Comparison of ENCODE assay signal across 24 cellular contexts in genomic region chr20:62670156-62670555, GRCh38. TPM values are rescaled to one million over a fixed set of nuclear protein-coding genes. Genes with fewer than 3 reads are reported as not detected.
"Had no signal": no experiment of that assay in that cellular context is flagged by ENCODE, and none has a peak within 500 bp of the region (broad histone marks: within the 10 kb centered on the region; RNA-seq: fewer than 3 reads in every experiment).

No MANE protein-coding gene starts in this region.

- H3K27ac Mint-ChIP-seq: activated CD4-positive, alpha-beta memory T cell treated with anti-CD3 and anti-CD28 coated beads for 36 hours; activated CD4-positive, alpha-beta T cell treated with anti-CD3 and anti-CD28 coated beads, Interleukin-2, amount 10 ng/mL, durations not matched to agents 7 days and 5 days; activated T-cell treated with anti-CD3 and anti-CD28 coated beads, Interleukin-2, amount 50 U/mL, for 72 hours had no signal

- H3K4me3 Mint-ChIP-seq: activated CD4-positive, alpha-beta memory T cell treated with anti-CD3 and anti-CD28 coated beads for 36 hours; activated CD4-positive, alpha-beta T cell treated with anti-CD3 and anti-CD28 coated beads, Interleukin-2, amount 10 ng/mL, durations not matched to agents 7 days and 5 days; activated naive CD8-positive, alpha-beta T cell treated with anti-CD3 and anti-CD28 coated beads, Interleukin-2, amount 10 ng/mL, durations not matched to agents 7 days and 5 days; activated T-cell treated with anti-CD3 and anti-CD28 coated beads, Interleukin-2, amount 50 U/mL, for 72 hours had no signal

- H3K27ac ChIP-seq: adrenal gland had no signal

- H3K9me3 Mint-ChIP-seq: activated CD4-positive, alpha-beta memory T cell treated with anti-CD3 and anti-CD28 coated beads for 36 hours; activated CD4-positive, alpha-beta T cell treated with anti-CD3 and anti-CD28 coated beads, Interleukin-2, amount 10 ng/mL, durations not matched to agents 7 days and 5 days; activated naive CD8-positive, alpha-beta T cell treated with anti-CD3 and anti-CD28 coated beads, Interleukin-2, amount 10 ng/mL, durations not matched to agents 7 days and 5 days; activated T-cell treated with anti-CD3 and anti-CD28 coated beads, Interleukin-2, amount 50 U/mL, for 72 hours had no signal

- FAIRE-seq: RCC 7860, TTC549 had no signal

- ATAC-seq: activated T-cell treated with anti-CD3 and anti-CD28 coated beads, Interleukin-2, amount 50 U/mL, for 72 hours had no signal

- H3K9me3 ChIP-seq: adrenal gland had no signal

- DNase-seq: activated CD4-positive, alpha-beta memory T cell treated with anti-CD3 and anti-CD28 coated beads for 36 hours; activated CD4-positive, alpha-beta T cell treated with anti-CD3 and anti-CD28 coated beads, Interleukin-2, amount 10 ng/mL, durations not matched to agents 7 days and 5 days; activated CD4-positive, CD25-positive, alpha-beta regulatory T cell; activated CD8-positive, alpha-beta memory T cell treated with anti-CD3 and anti-CD28 coated beads for 24 hours; activated naive CD4-positive, alpha-beta T cell treated with anti-CD3 and anti-CD28 coated beads, Interleukin-2, amount 50 U/mL, for 16 hours; activated naive CD8-positive, alpha-beta T cell treated with anti-CD3 and anti-CD28 coated beads, Interleukin-2, amount 10 ng/mL, durations not matched to agents 7 days and 5 days; activated T-cell treated with anti-CD3 and anti-CD28 coated beads, Interleukin-2, amount 50 U/mL, for 72 hours; adrenal gland; cerebellar nuclear complex; Kasumi-1; KBM-7; NCI-H1105 treated with DMSO at 0.1 percent for 48 hours; NCI-H1930; NCI-H2171; NCI-H2227 treated with DMSO at 0.1 percent for 48 hours; NCI-H446 treated with DMSO at 0.1 percent for 48 hours; NCI-H526 treated with DMSO at 0.1 percent for 48 hours; OCI-M1; SHP77 treated with DMSO at 0.1 percent for 48 hours; T-helper 2 cell; T1000 had no signal

- H3K4me3 ChIP-seq: adrenal gland had no signal

- H3K36me3 ChIP-seq: adrenal gland had no signal

- H3K4me1 ChIP-seq: adrenal gland had no signal

- H3K27me3 Mint-ChIP-seq: activated CD4-positive, alpha-beta memory T cell treated with anti-CD3 and anti-CD28 coated beads for 36 hours; activated CD4-positive, alpha-beta T cell treated with anti-CD3 and anti-CD28 coated beads, Interleukin-2, amount 10 ng/mL, durations not matched to agents 7 days and 5 days; activated naive CD8-positive, alpha-beta T cell treated with anti-CD3 and anti-CD28 coated beads, Interleukin-2, amount 10 ng/mL, durations not matched to agents 7 days and 5 days had no signal

RNA-seq across cellular contexts. Expression of gene NTSR1, which starts 38.5 kb away (rescaled TPM):
- total RNA-seq: activated CD4-positive, alpha-beta memory T cell treated with anti-CD3 and anti-CD28 coated beads for 36 hours; activated T-cell treated with anti-CD3 and anti-CD28 coated beads, Interleukin-2, amount 50 U/mL, for 72 hours; SK-MEL-5 had no signal
